In genomic region chr20:14879839-14880238, GRCh38 we compare ENCODE assay signal across 24 cellular contexts.
DNase-seq lines count a peak whose midpoint lies in the region; ATAC-seq and TF ChIP-seq lines count a peak whose summit lies in the region.
"Had no signal": no experiment of that assay in that cellular context is flagged by ENCODE, and none has a peak within 500 bp of the region (broad histone marks: within the 10 kb centered on the region; RNA-seq: fewer than 3 reads in every experiment).

No MANE protein-coding gene starts in this region.

- H3K4me2 ChIP-seq in MM.1S (ENCODE audit: low read depth, low read length), result peak overlapping the region; percentile 77
- H3K4me2 ChIP-seq: GM23338 had no signal

- H3K9ac ChIP-seq in MM.1S (ENCODE audit: low read length), result peak overlapping the region; percentile 5; the same call in 1 of the 2 replicates

- DNase-seq in GM12865 (ENCODE audit: low read depth), result peak; percentile 47
- peak; percentile 48 for DNase-seq in MM.1S
- DNase-seq in dorsolateral prefrontal cortex, result no peak
- DNase-seq in neural crest cell (ENCODE audit: low read depth, low spot score), result no peak
- DNase-seq in NOMO-1 treated with dmso at 0.1 percent for 144 hours (lab: John Stamatoyannopoulos, UW; ENCODE audit: unreplicated experiment), result no peak
- DNase-seq in SHP77 (lab: John Stamatoyannopoulos, UW), result no peak
- no peak for DNase-seq in NCI-H1048 (lab: John Stamatoyannopoulos, UW)
- DNase-seq: activated CD4-positive, alpha-beta T cell treated with anti-CD3 and anti-CD28 coated beads, Interleukin-2, amount 50 U/mL, for 1 hour; effector CD4-positive, alpha-beta T cell; mesendoderm; NCI-H2081 treated with DMSO at 0.1 percent for 48 hours; NCI-H82; ovary; sigmoid colon; substantia nigra; T-helper 17 cell; uterus had no signal

- no peak for ATAC-seq in GM19351 (IDR thresholded peaks at IDR 0.05; ENCODE audit: unreplicated experiment)
- ATAC-seq: GM23338; natural killer cell treated with Interleukin-12 subunit alpha and Interleukin-12 subunit beta and Interleukin-15 and Interleukin-18, amount 100 ng/mL, for 72 hours; T-helper 17 cell had no signal

- H3K27ac ChIP-seq in MM.1S (ENCODE audit: low read length) (no peak overlapping the region), dorsolateral prefrontal cortex (peak overlapping the region in 13 of 59 donors; percentile 1 to 60 (median 23))
- H3K27ac ChIP-seq: esophagus muscularis mucosa, ovary, sigmoid colon, SJCRH30, uterus, VCaP had no signal

- no peaks in the 10 kb centered on the region for H3K36me3 ChIP-seq in MM.1S (replicated peaks; ENCODE audit: insufficient read depth, low read length)
- H3K36me3 ChIP-seq: esophagus muscularis mucosa, ovary, sigmoid colon, SJCRH30, uterus had no signal

- no peak overlapping the region for H3K4me3 Mint-ChIP-seq in neural crest cell
- H3K4me3 Mint-ChIP-seq: activated naive CD8-positive, alpha-beta T cell; GM23338; natural killer cell treated with Interleukin-12 subunit alpha and Interleukin-12 subunit beta and Interleukin-15 and Interleukin-18, amount 100 ng/mL, for 72 hours; T-helper 17 cell had no signal

- H3K27me3 Mint-ChIP-seq in neural crest cell (ENCODE audit: low read depth), result no peaks in the 10 kb centered on the region
- H3K27me3 Mint-ChIP-seq: activated naive CD8-positive, alpha-beta T cell; natural killer cell treated with Interleukin-12 subunit alpha and Interleukin-12 subunit beta and Interleukin-15 and Interleukin-18, amount 100 ng/mL, for 72 hours; T-helper 17 cell had no signal

- no peaks in the 10 kb centered on the region for H3K79me2 ChIP-seq in MM.1S (ENCODE audit: low read length)

- no peaks in the 10 kb centered on the region for H3K27me3 ChIP-seq in MM.1S (replicated peaks; ENCODE audit: insufficient read depth, low read length)
- no peaks in the 10 kb centered on the region for H3K27me3 ChIP-seq in dorsolateral prefrontal cortex
- H3K27me3 ChIP-seq: esophagus muscularis mucosa, ovary, sigmoid colon, SJCRH30, uterus had no signal

- H3K9me3 ChIP-seq in MM.1S (replicated peaks; ENCODE audit: insufficient read depth, low read length), result no peaks in the 10 kb centered on the region
- H3K9me3 ChIP-seq: esophagus muscularis mucosa, ovary, sigmoid colon, SJCRH30, uterus had no signal

- no peaks in the 10 kb centered on the region for H3F3A ChIP-seq in MM.1S (ENCODE audit: insufficient read depth, low read length)

- no peaks in the 10 kb centered on the region for H3K9me2 ChIP-seq in MM.1S (replicated peaks; ENCODE audit: insufficient read depth, low read length)

- H3K36me3 Mint-ChIP-seq in neural crest cell (ENCODE audit: low read depth), result peaks cover 6% of the 10 kb centered on the region
- H3K36me3 Mint-ChIP-seq: activated naive CD8-positive, alpha-beta T cell had no signal

- no peaks in the 10 kb centered on the region for H4K20me1 ChIP-seq in MM.1S (ENCODE audit: insufficient read depth, low read length)

- peaks cover 19% of the 10 kb centered on the region for H3K9me3 Mint-ChIP-seq in neural crest cell
- H3K9me3 Mint-ChIP-seq: GM23338 had no signal

- peak overlapping the region; percentile 54 for H3K27ac Mint-ChIP-seq in neural crest cell (ENCODE audit: unreplicated experiment)
- H3K27ac Mint-ChIP-seq: activated naive CD8-positive, alpha-beta T cell; GM23338; natural killer cell treated with Interleukin-12 subunit alpha and Interleukin-12 subunit beta and Interleukin-15 and Interleukin-18, amount 100 ng/mL, for 72 hours; T-helper 17 cell had no signal

- H3K4me1 Mint-ChIP-seq in neural crest cell, result peaks cover 30% of the 10 kb centered on the region
- H3K4me1 Mint-ChIP-seq: T-helper 17 cell had no signal

- intact Hi-C loops in dorsolateral prefrontal cortex (cut with DNase I), result no loop called here

- peak overlapping the region; percentile 32 for H3K4me3 ChIP-seq in GM12865 (ENCODE audit: low read depth, low read length)
- H3K4me3 ChIP-seq in MM.1S (ENCODE audit: low read length), result peak overlapping the region; percentile 29
- peak overlapping the region in 38 of 59 donors; percentile 1 to 51 (median 25) for H3K4me3 ChIP-seq in dorsolateral prefrontal cortex
- H3K4me3 ChIP-seq: esophagus muscularis mucosa, GM23338, ovary, sigmoid colon, SJCRH30, uterus had no signal

- H3K4me1 ChIP-seq in MM.1S (ENCODE audit: low read length), result peaks cover 8% of the 10 kb centered on the region; the same call in 1 of the 2 replicates
- H3K4me1 ChIP-seq: esophagus muscularis mucosa, sigmoid colon, uterus had no signal

- peak overlapping the region; percentile 68 for H2AFZ ChIP-seq in MM.1S (ENCODE audit: low read length)
- H2AFZ ChIP-seq: GM23338 had no signal

- TF ChIP-seq CTCF in GM12865 (IDR thresholded peaks at IDR 0.05; ENCODE audit: insufficient read depth, low read depth, low read length, missing control alignments), result no peak
- no peak for TF ChIP-seq CTCF in MM.1S (IDR thresholded peaks at IDR 0.05; ENCODE audit: low read length)
- no peak for TF ChIP-seq CTCF in dorsolateral prefrontal cortex (IDR thresholded peaks at IDR 0.05 in 54 of 56, conservative IDR thresholded peaks at IDR 0.05 in 2 of 56; ENCODE audit: low read depth in 1 of 56, partially characterized antibody in 56 of 56)
- TF ChIP-seq CTCF in neural crest cell (conservative IDR thresholded peaks at IDR 0.05), result no peak

Comparison
In these comparisons a context has a peak if more than half of its experiments do, and no peak if none do; other contexts are left out.
1. DNase-seq: peak in GM12865 (single experiment) and MM.1S (single experiment); none in dorsolateral prefrontal cortex (0 of 10), neural crest cell (single experiment), NOMO-1 treated with dmso at 0.1 percent for 144 hours (single experiment), SHP77 (0 of 2) and NCI-H1048 (single experiment).
2. Peak in every context shown above with its lines, with median percentiles within 50 percentile points of each other: H3K4me3 ChIP-seq.